Comparison of ENCODE assay signal across 10 cellular contexts in the genomic region with DNA sequence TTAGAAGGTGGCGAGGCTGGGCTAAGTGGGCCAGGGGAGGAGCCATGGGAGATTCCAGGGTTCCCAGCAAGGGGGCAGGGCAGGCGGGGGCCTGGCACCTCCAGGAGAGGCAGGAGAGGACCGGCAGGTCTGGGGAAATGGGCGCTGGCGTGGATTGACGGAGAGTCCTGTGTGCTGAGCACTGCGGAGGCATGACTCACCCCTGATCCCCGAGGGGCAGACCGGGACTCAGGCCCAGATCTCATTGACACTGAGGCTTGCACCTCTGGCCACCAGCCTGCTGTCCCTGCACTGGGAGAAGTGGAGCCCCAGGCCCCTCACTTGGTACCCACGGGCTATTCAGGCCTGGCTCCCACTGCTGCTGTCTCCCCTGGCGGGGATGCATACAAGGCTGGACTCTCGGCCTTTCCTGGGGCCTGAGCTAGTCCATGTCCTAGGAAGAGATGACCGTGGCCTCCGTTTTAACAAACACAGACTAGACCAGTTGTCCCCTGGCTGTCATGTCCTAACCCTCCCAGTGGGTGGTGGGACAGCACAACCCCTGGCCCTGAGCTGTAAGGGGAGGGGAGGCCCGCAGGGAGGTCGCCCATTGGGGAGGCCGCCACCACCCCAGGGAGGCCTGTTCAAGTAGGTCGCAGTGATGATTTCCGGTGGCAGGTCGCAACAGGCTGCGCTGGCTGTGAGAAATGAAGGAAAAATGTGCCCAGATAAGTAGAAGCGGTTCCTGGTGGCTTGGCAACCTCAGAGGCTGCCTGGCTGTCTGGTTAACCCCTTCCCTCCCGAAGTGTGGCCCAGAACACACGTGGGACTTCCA. TPM values are rescaled to one million over a fixed set of nuclear protein-coding genes. Genes with fewer than 3 reads are reported as not detected.
A peak's percentile ranks its signal among the peaks of the same experiment; 100 is the strongest.
DNase-seq lines count a peak whose midpoint lies in the region; ATAC-seq and TF ChIP-seq lines count a peak whose summit lies in the region.
"Had no signal": no experiment of that assay in that cellular context is flagged by ENCODE, and none has a peak within 500 bp of the region (broad histone marks: within the 10 kb centered on the region; RNA-seq: fewer than 3 reads in every experiment).

No MANE protein-coding gene starts in this region.

- WGBS in GM23248 (ENCODE audit: low coverage in 1 of 2, low lambda C conversion rate in 2 of 2, missing lambda C conversion rate in 2 of 2), 2 experiments: 34 to 37% methylated on average over 21 to 24 of the region's 24 CpGs

- H3K27ac ChIP-seq in GM23248: peak overlapping the region; percentile 28; the same call in 1 of the 2 replicates

- H4K20me1 ChIP-seq in GM23248 (ENCODE audit: insufficient read depth): no peaks in the 10 kb centered on the region

- H3F3A ChIP-seq in GM23248 (ENCODE audit: insufficient read depth): no peaks in the 10 kb centered on the region

- H3K9me3 ChIP-seq in GM23248 (ENCODE audit: low read depth) (no peaks in the 10 kb centered on the region), skeletal muscle satellite cell (replicated peaks; ENCODE audit: low read length) (no peaks in the 10 kb centered on the region)

- intact Hi-C loops in Right ventricle myocardium superior (cut with DNase I): no loop called here

- ATAC-seq in SK-N-SH treated with all-trans-retinoic acid at 6 μM for 48 hours (peak; percentile 88), Right ventricle myocardium superior (ENCODE audit: poor library complexity) (peak; percentile 81), HG03571 (IDR thresholded peaks at IDR 0.05; ENCODE audit: unreplicated experiment) (no peak)
- ATAC-seq: naive thymus-derived CD4-positive, alpha-beta T cell had no signal

- H3K9me2 ChIP-seq in GM23248 (ENCODE audit: insufficient read depth): no peaks in the 10 kb centered on the region

- H3K36me3 ChIP-seq in GM23248 (ENCODE audit: low read depth): no peaks in the 10 kb centered on the region
- no peaks in the 10 kb centered on the region for H3K36me3 ChIP-seq in skeletal muscle satellite cell (ENCODE audit: insufficient read depth, low read length)

- H3K4me1 ChIP-seq in GM23248 (ENCODE audit: insufficient read depth): peaks cover 13% of the 10 kb centered on the region
- peaks cover 13% of the 10 kb centered on the region for H3K4me1 ChIP-seq in skeletal muscle satellite cell (ENCODE audit: control insufficient read depth, insufficient read depth, low read length)

- H3K27me3 ChIP-seq in GM23248 (replicated peaks; ENCODE audit: insufficient read depth): peaks cover 2% of the 10 kb centered on the region; the same call in 1 of the 2 replicates
- H3K27me3 ChIP-seq in skeletal muscle satellite cell (ENCODE audit: control insufficient read depth, insufficient read depth, low read length): peaks cover 11% of the 10 kb centered on the region

- no peak overlapping the region for H3K4me3 ChIP-seq in GM23248
- H3K4me3 ChIP-seq in skeletal muscle satellite cell (ENCODE audit: low read length): no peak overlapping the region

- H2AFZ ChIP-seq in GM23248: 0 out of 2 replicates have a peak overlapping the region, but pooled peaks have one; percentile 6

- DNase-seq in GM23248 (peak; percentile 89), Right ventricle myocardium superior (peak; percentile 85), amniotic stem cell (lab: John Stamatoyannopoulos, UW) (no peak), NCI-H2107 (lab: John Stamatoyannopoulos, UW) (no peak), cerebellum (ENCODE audit: low spot score) (no peak)
- DNase-seq: activated CD4-positive, alpha-beta T cell treated with anti-CD3 and anti-CD28 coated beads for 48 hours; naive thymus-derived CD4-positive, alpha-beta T cell had no signal

- in situ Hi-C loops in GM23248 (cut with MboI): no loop called here

- H3K4me2 ChIP-seq in GM23248 (ENCODE audit: unreplicated experiment): no peak overlapping the region
- no peak overlapping the region for H3K4me2 ChIP-seq in skeletal muscle satellite cell (ENCODE audit: low read length)

- no peaks in the 10 kb centered on the region for H3K79me2 ChIP-seq in GM23248 (ENCODE audit: insufficient read depth)

- 0 out of 2 replicates have a peak overlapping the region, but pooled peaks have one; percentile 0 for H3K9ac ChIP-seq in GM23248
- peak overlapping the region; percentile 26 for H3K9ac ChIP-seq in skeletal muscle satellite cell (ENCODE audit: low read depth, low read length)

TF ChIP-seq in SK-N-SH treated with all-trans-retinoic acid at 6 μM for 48 hours, 23 proteins besides CTCF, POLR2A, EP300 and RAD21:
- TF ChIP-seq ZC3H10 (CRISPR knock-in tag; IDR thresholded peaks at IDR 0.05) (no peak), ESRRG (CRISPR knock-in tag; IDR thresholded peaks at IDR 0.05) (no peak), POU6F1 (CRISPR knock-in tag; IDR thresholded peaks at IDR 0.05; ENCODE audit: borderline replicate concordance, low read depth) (no peak), SNAI2 (CRISPR knock-in tag; IDR thresholded peaks at IDR 0.05) (no peak), ARNTL (CRISPR knock-in tag; IDR thresholded peaks at IDR 0.05; ENCODE audit: borderline replicate concordance, low read depth) (no peak), ZNF8 (CRISPR knock-in tag; IDR thresholded peaks at IDR 0.05) (no peak), GLIS3 (CRISPR knock-in tag; IDR thresholded peaks at IDR 0.05) (no peak), OSR1 (CRISPR knock-in tag; IDR thresholded peaks at IDR 0.05) (no peak), ZNF70 (CRISPR knock-in tag; IDR thresholded peaks at IDR 0.05) (no peak), CSDC2 (CRISPR knock-in tag; IDR thresholded peaks at IDR 0.05) (no peak), ZFP30 (CRISPR knock-in tag; IDR thresholded peaks at IDR 0.05) (no peak)
- TF ChIP-seq, protein P1, sequence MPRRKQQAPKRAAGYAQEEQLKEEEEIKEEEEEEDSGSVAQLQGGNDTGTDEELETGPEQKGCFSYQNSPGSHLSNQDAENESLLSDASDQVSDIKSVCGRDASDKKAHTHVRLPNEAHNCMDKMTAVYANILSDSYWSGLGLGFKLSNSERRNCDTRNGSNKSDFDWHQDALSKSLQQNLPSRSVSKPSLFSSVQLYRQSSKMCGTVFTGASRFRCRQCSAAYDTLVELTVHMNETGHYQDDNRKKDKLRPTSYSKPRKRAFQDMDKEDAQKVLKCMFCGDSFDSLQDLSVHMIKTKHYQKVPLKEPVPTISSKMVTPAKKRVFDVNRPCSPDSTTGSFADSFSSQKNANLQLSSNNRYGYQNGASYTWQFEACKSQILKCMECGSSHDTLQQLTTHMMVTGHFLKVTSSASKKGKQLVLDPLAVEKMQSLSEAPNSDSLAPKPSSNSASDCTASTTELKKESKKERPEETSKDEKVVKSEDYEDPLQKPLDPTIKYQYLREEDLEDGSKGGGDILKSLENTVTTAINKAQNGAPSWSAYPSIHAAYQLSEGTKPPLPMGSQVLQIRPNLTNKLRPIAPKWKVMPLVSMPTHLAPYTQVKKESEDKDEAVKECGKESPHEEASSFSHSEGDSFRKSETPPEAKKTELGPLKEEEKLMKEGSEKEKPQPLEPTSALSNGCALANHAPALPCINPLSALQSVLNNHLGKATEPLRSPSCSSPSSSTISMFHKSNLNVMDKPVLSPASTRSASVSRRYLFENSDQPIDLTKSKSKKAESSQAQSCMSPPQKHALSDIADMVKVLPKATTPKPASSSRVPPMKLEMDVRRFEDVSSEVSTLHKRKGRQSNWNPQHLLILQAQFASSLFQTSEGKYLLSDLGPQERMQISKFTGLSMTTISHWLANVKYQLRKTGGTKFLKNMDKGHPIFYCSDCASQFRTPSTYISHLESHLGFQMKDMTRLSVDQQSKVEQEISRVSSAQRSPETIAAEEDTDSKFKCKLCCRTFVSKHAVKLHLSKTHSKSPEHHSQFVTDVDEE (CRISPR knock-in tag; IDR thresholded peaks at IDR 0.05): no peak
- TF ChIP-seq, protein P2, sequence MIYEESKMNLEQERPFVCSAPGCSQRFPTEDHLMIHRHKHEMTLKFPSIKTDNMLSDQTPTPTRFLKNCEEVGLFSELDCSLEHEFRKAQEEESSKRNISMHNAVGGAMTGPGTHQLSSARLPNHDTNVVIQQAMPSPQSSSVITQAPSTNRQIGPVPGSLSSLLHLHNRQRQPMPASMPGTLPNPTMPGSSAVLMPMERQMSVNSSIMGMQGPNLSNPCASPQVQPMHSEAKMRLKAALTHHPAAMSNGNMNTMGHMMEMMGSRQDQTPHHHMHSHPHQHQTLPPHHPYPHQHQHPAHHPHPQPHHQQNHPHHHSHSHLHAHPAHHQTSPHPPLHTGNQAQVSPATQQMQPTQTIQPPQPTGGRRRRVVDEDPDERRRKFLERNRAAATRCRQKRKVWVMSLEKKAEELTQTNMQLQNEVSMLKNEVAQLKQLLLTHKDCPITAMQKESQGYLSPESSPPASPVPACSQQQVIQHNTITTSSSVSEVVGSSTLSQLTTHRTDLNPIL (CRISPR knock-in tag; IDR thresholded peaks at IDR 0.05; ENCODE audit: low read depth): no peak

RNA-seq across cellular contexts. Expression of gene RIPK4, which starts 39.7 kb away (rescaled TPM):
- 0.54 and 1.0 TPM in 2 replicates for total RNA-seq in GM23248 (2014; rRNA removed; shearing (Covaris generic))
- polyA plus RNA-seq in GM23248 (2016; fragmentation: Nextera tagmentation; extraction: Ambion mirVana): 0.43 and 0.46 TPM in 2 replicates
- 0.08 TPM for total RNA-seq in Right ventricle myocardium superior
- under 0.01 TPM in 1 of 2 replicates, not detected in the other for total RNA-seq in skeletal muscle satellite cell (2012; rRNA removed)
- total RNA-seq in cerebellum: 0.18 TPM

Comparison
In these comparisons a context has a peak if more than half of its experiments do, and no peak if none do; other contexts are left out.
1. DNase-seq: peak in GM23248 (single experiment) and Right ventricle myocardium superior (single experiment); none in amniotic stem cell (single experiment), NCI-H2107 (single experiment) and cerebellum (single experiment).